Comparison of ENCODE assay signal across 21 cellular contexts in the genomic region with DNA sequence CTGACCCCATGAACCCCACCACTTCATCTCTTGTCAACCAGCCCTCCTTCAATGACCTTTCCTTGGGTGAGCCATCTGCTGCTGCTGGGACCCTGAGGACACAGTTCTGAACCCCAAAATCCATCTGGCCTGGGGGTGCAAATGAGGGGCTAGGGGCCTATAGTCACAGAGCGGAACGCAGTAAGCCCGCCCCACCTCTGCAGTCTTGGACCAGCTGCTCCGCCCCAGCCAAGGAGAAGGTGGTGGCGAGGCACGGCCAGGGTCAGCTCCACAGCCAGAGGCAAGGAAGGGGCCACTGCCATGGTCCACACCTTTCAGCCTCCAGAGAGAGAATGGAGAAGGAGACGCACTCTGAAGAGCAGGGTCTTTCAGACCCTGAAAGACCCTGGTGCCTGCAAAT. TPM values are rescaled to one million over a fixed set of nuclear protein-coding genes. Genes with fewer than 3 reads are reported as not detected.
"Had no signal": no experiment of that assay in that cellular context is flagged by ENCODE, and none has a peak within 500 bp of the region (broad histone marks: within the 10 kb centered on the region; RNA-seq: fewer than 3 reads in every experiment).

No MANE protein-coding gene starts in this region.

- H3K9me3 ChIP-seq: heart left ventricle, pancreas, psoas muscle, sigmoid colon, stomach had no signal

- DNase-seq: effector memory CD4-positive, alpha-beta T cell; heart left ventricle; naive thymus-derived CD4-positive, alpha-beta T cell; sigmoid colon; stimulated activated CD4-positive, alpha-beta T cell treated with anti-CD3 and anti-CD28 coated beads, Interleukin-12 subunit alpha, Interleukin-12 subunit beta, amount 100 ng/mL, for 4 hours; stimulated activated naive CD4-positive, alpha-beta T cell; stomach; trophoblast cell had no signal

- H3K27ac ChIP-seq: heart left ventricle, pancreas, psoas muscle, sigmoid colon, skin epidermis, stomach had no signal

- H3K36me3 Mint-ChIP-seq: naive thymus-derived CD4-positive, alpha-beta T cell had no signal

- H3K9me3 Mint-ChIP-seq: neural crest cell had no signal

- H3K4me1 ChIP-seq: pancreas, psoas muscle had no signal

- H3K4me3 ChIP-seq: heart left ventricle, pancreas, psoas muscle, sigmoid colon, skin epidermis, stomach had no signal

- H3K27ac Mint-ChIP-seq: naive thymus-derived CD4-positive, alpha-beta T cell had no signal

- H3K36me3 ChIP-seq: heart left ventricle, pancreas, sigmoid colon, stomach had no signal

- ATAC-seq: esophagus mucosa; heart left ventricle; left colon; naive thymus-derived CD4-positive, alpha-beta T cell had no signal

- H3K4me3 Mint-ChIP-seq: naive thymus-derived CD4-positive, alpha-beta T cell; neural crest cell had no signal

RNA-seq across cellular contexts. Expression of a gene that starts 5.1 kb away (rescaled TPM):
- total RNA-seq: esophagus mucosa, kidney epithelial cell, mesenteric fat pad, mononuclear cell, psoas muscle had no signal
- polyA plus RNA-seq: mammary epithelial cell; naive thymus-derived CD4-positive, alpha-beta T cell had no signal

RNA-seq across cellular contexts. Expression of a gene that starts 19.9 kb away (rescaled TPM):
- total RNA-seq: esophagus mucosa; fibroblast of lung; frontal cortex; glomerular endothelial cell; kidney epithelial cell; mammary epithelial cell; mononuclear cell; naive thymus-derived CD4-positive, alpha-beta T cell; neural crest cell had no signal
- polyA plus RNA-seq: fibroblast of lung; mammary epithelial cell; naive thymus-derived CD4-positive, alpha-beta T cell had no signal
